8 cellular contexts compared by ENCODE assay signal in genomic region chr2:72150157-72150960, GRCh38. TPM values are rescaled to one million over a fixed set of nuclear protein-coding genes. Genes with fewer than 3 reads are reported as not detected.
DNase-seq lines count a peak whose midpoint lies in the region; ATAC-seq and TF ChIP-seq lines count a peak whose summit lies in the region.

No MANE protein-coding gene starts in this region.

- H2AFZ ChIP-seq in SU-DHL-6 (ENCODE audit: low read depth, low read length, severe bottlenecking): no peak overlapping the region

- TF ChIP-seq POLR2A in heart left ventricle (IDR thresholded peaks at IDR 0.05): no peak

- H3K27me3 ChIP-seq in SU-DHL-6 (ENCODE audit: low read length): no peaks in the 10 kb centered on the region
- H3K27me3 ChIP-seq in adipocyte (replicated peaks; ENCODE audit: control insufficient read depth, insufficient read depth, low read length): peaks cover 27% of the 10 kb centered on the region
- peaks cover 15 to 76% (median 48%) of the 10 kb centered on the region in 9 donors for H3K27me3 ChIP-seq in heart left ventricle
- peaks cover 0 to 52% (median 22%) of the 10 kb centered on the region in 3 donors for H3K27me3 ChIP-seq in psoas muscle (ENCODE audit: insufficient read depth in 3 of 3, low read length in 2 of 3)

- H3K9ac ChIP-seq in ES-I3 (ENCODE audit: low read depth, low read length) (peak overlapping the region; percentile 14; the same call in 1 of the 2 replicates), SU-DHL-6 (ENCODE audit: low read length) (no peak overlapping the region), adipocyte (ENCODE audit: low read length) (peak overlapping the region; percentile 81)

- TF ChIP-seq CTCF in SU-DHL-6 (IDR thresholded peaks at IDR 0.05; ENCODE audit: insufficient read depth, low read length, poor library complexity, severe bottlenecking) (peak; percentile 26), heart left ventricle (IDR thresholded peaks at IDR 0.05) (peak; percentile 61 to 89 (median 85)), psoas muscle (IDR thresholded peaks at IDR 0.05) (peak; percentile 88)

- whole genome bisulfite sequencing in heart left ventricle, 4 donors: 4 to 6% (median 5%) methylated on average over 24 to 28 of the region's 28 CpGs
- 5 to 6% (median 6%) methylated on average over 28 of the region's 28 CpGs for WGBS in psoas muscle, 3 donors

- H3K4me1 ChIP-seq in ES-I3 (ENCODE audit: insufficient read depth, low read length): no peaks in the 10 kb centered on the region; the same call in 1 of the 2 replicates
- H3K4me1 ChIP-seq in adipocyte (ENCODE audit: control insufficient read depth, insufficient read depth, low read length): peaks cover 21% of the 10 kb centered on the region
- peaks cover 7 to 48% (median 41%) of the 10 kb centered on the region in 12 donors for H3K4me1 ChIP-seq in heart left ventricle
- H3K4me1 ChIP-seq in psoas muscle: peaks cover 36% of the 10 kb centered on the region

- H4K20me1 ChIP-seq in SU-DHL-6 (ENCODE audit: low read depth, low read length): no peaks in the 10 kb centered on the region

- H3K79me2 ChIP-seq in SU-DHL-6 (ENCODE audit: insufficient read depth, low read length): no peaks in the 10 kb centered on the region

- H3K9me2 ChIP-seq in SU-DHL-6 (replicated peaks; ENCODE audit: insufficient read depth, low read length): no peaks in the 10 kb centered on the region

- H3K4me2 ChIP-seq in SU-DHL-6 (ENCODE audit: low read depth, low read length, poor library complexity, severe bottlenecking): no peak overlapping the region

- ATAC-seq in HG02571 (IDR thresholded peaks at IDR 0.05; ENCODE audit: unreplicated experiment): peak; percentile 82
- ATAC-seq in heart left ventricle: peak; percentile 75 to 86 (median 80)
- peak; percentile 82 to 89 (median 86) for ATAC-seq in psoas muscle
- ATAC-seq in GM19324 (IDR thresholded peaks at IDR 0.05; ENCODE audit: low FRiP score, unreplicated experiment): no peak

- H3K4me3 ChIP-seq in SU-DHL-6 (ENCODE audit: insufficient read depth, low read length, poor library complexity, severe bottlenecking) (no peak overlapping the region), adipocyte (ENCODE audit: low read length) (peak overlapping the region; percentile 83), heart left ventricle (peak overlapping the region in 9 of 12 donors; percentile 48 to 65 (median 56)), psoas muscle (peak overlapping the region; percentile 73)

- DNase-seq in NCI-H1048 (lab: John Stamatoyannopoulos, UW) (peak; percentile 14), adipocyte (ENCODE audit: low read depth) (peak; percentile 94), heart left ventricle (peak; percentile 73 to 80 (median 76)), psoas muscle (peak; percentile 66 to 83)

- H3K27ac ChIP-seq in SU-DHL-6 (ENCODE audit: low read depth, low read length) (no peak overlapping the region), heart left ventricle (no peak overlapping the region), psoas muscle (no peak overlapping the region)

- H3F3A ChIP-seq in SU-DHL-6 (ENCODE audit: insufficient read depth): no peaks in the 10 kb centered on the region

- H3K9me3 ChIP-seq in ES-I3 (ENCODE audit: control insufficient read depth, insufficient read depth, low read length) (no peaks in the 10 kb centered on the region), SU-DHL-6 (ENCODE audit: insufficient read depth, low read length) (no peaks in the 10 kb centered on the region), adipocyte (ENCODE audit: control insufficient read depth, low read length) (no peaks in the 10 kb centered on the region), heart left ventricle (no peaks in the 10 kb centered on the region), psoas muscle (no peaks in the 10 kb centered on the region)

- intact Hi-C loops in heart left ventricle (cut with DNase I) (loop anchor here (1.0 to 10.0 kb wide), 18 partner anchors 225 to 606 kb away; no protein-coding TSS in a partner anchor), psoas muscle (cut with DNase I) (loop anchor here (2.0 to 10.0 kb wide), 8 partner anchors 226 to 603 kb away; no protein-coding TSS in a partner anchor)

- H3K36me3 ChIP-seq in ES-I3 (ENCODE audit: insufficient read depth, low read length): no peaks in the 10 kb centered on the region
- H3K36me3 ChIP-seq in SU-DHL-6 (ENCODE audit: low read length): no peaks in the 10 kb centered on the region
- H3K36me3 ChIP-seq in adipocyte (ENCODE audit: control insufficient read depth, insufficient read depth, low read length, severe bottlenecking): no peaks in the 10 kb centered on the region
- no peaks in the 10 kb centered on the region for H3K36me3 ChIP-seq in heart left ventricle
- H3K36me3 ChIP-seq in psoas muscle (ENCODE audit: insufficient read depth in 1 of 2, low read depth in 1 of 2): no peaks in the 10 kb centered on the region

RNA-seq across cellular contexts. Expression of gene CYP26B1, which starts 2.7 kb away (rescaled TPM):
- 1 to 10 TPM; 1.1 to 5.9 (median 2.1) TPM for total RNA-seq in heart left ventricle
- 1 to 10 TPM in 1 of 2 donors, under 1 TPM in 1; 0.76 to 4.2 TPM for polyA plus RNA-seq in heart left ventricle
- 1 to 10 TPM; 1.3 to 4.5 (median 2.7) TPM for total RNA-seq in psoas muscle
- polyA plus RNA-seq in psoas muscle: 1 to 10 TPM in 1 of 3 donors, under 1 TPM in 2; 0.39 to 1.2 (median 0.87) TPM

Comparison
In these comparisons a context has a peak if more than half of its experiments do, and no peak if none do; other contexts are left out.
1. DNase-seq: peak in every context shown above with its lines; median percentile 94 in adipocyte; 76 in heart left ventricle; 74 in psoas muscle; 14 in NCI-H1048.
2. CTCF ChIP-seq: peak in every context shown above with its lines; median percentile 88 in psoas muscle; 85 in heart left ventricle; 26 in SU-DHL-6.